ENCODE assay signal across 11 cellular contexts in genomic region chr5:139577689-139578347, GRCh38. TPM values are rescaled to one million over a fixed set of nuclear protein-coding genes. Genes with fewer than 3 reads are reported as not detected.
DNase-seq lines count a peak whose midpoint lies in the region; ATAC-seq and TF ChIP-seq lines count a peak whose summit lies in the region.
"Had no signal": no experiment of that assay in that cellular context is flagged by ENCODE, and none has a peak within 500 bp of the region (broad histone marks: within the 10 kb centered on the region; RNA-seq: fewer than 3 reads in every experiment).

No MANE protein-coding gene starts in this region.

- H3K9me3 ChIP-seq in skeletal muscle tissue (ENCODE audit: control insufficient read depth in 3 of 3, low read length in 3 of 3) = no peaks in the 10 kb centered on the region
- H3K9me3 ChIP-seq: transverse colon had no signal

- ATAC-seq in activated CD8-positive, alpha-beta memory T cell treated with anti-CD3 and anti-CD28 coated beads, Interleukin-2, amount 10 ng/mL, durations not matched to agents 7 days and 5 days = no peak
- no peak for ATAC-seq in GM21447 (IDR thresholded peaks at IDR 0.05; ENCODE audit: unreplicated experiment)

- H3K27ac Mint-ChIP-seq in activated CD8-positive, alpha-beta memory T cell treated with anti-CD3 and anti-CD28 coated beads, Interleukin-2, amount 10 ng/mL, durations not matched to agents 7 days and 5 days = peak overlapping the region; percentile 85
- peak overlapping the region; percentile 49 for H3K27ac Mint-ChIP-seq in chondrocyte (ENCODE audit: unreplicated experiment)

- no peak for DNase-seq in activated CD8-positive, alpha-beta memory T cell treated with anti-CD3 and anti-CD28 coated beads, Interleukin-2, amount 10 ng/mL, durations not matched to agents 7 days and 5 days
- DNase-seq in activated CD8-positive, alpha-beta memory T cell treated with anti-CD3 and anti-CD28 coated beads for 24 hours = no peak
- DNase-seq in NCI-H446 treated with DMSO at 0.1 percent for 48 hours (lab: John Stamatoyannopoulos, UW) (peak; percentile 74), chondrocyte (ENCODE audit: low spot score) (no peak), DMS53 treated with DMSO at 0.1 percent for 48 hours (lab: John Stamatoyannopoulos, UW; ENCODE audit: unreplicated experiment) (no peak), NCI-H748 treated with DMSO at 0.1 percent for 48 hours (lab: John Stamatoyannopoulos, UW) (no peak)
- DNase-seq: activated CD4-positive, alpha-beta T cell treated with anti-CD3 and anti-CD28 coated beads, Interleukin-2, amount 50 U/mL, for 4 hours; hypothalamus; transverse colon had no signal

- peak overlapping the region; percentile 3 for H3K27ac ChIP-seq in skeletal muscle tissue (ENCODE audit: low read depth, low read length)

- TF ChIP-seq CTCF in chondrocyte (IDR thresholded peaks at IDR 0.05) = no peak

- H3K9me3 Mint-ChIP-seq in activated CD8-positive, alpha-beta memory T cell treated with anti-CD3 and anti-CD28 coated beads, Interleukin-2, amount 10 ng/mL, durations not matched to agents 7 days and 5 days (ENCODE audit: low read depth) = no peaks in the 10 kb centered on the region
- no peaks in the 10 kb centered on the region for H3K9me3 Mint-ChIP-seq in chondrocyte (ENCODE audit: low read depth)

- peaks cover 24 to 32% (median 25%) of the 10 kb centered on the region in 3 donors for H3K4me1 ChIP-seq in skeletal muscle tissue (ENCODE audit: control insufficient read depth in 3 of 3, insufficient read depth in 3 of 3, low read length in 3 of 3)

- H3K4me3 ChIP-seq in skeletal muscle tissue (ENCODE audit: low read length in 3 of 3) = no peak overlapping the region
- H3K4me3 ChIP-seq: transverse colon had no signal

- H3K27me3 Mint-ChIP-seq in activated CD8-positive, alpha-beta memory T cell treated with anti-CD3 and anti-CD28 coated beads, Interleukin-2, amount 10 ng/mL, durations not matched to agents 7 days and 5 days = no peaks in the 10 kb centered on the region
- H3K27me3 Mint-ChIP-seq in chondrocyte (ENCODE audit: low read depth) = no peaks in the 10 kb centered on the region

- no peaks in the 10 kb centered on the region for H3K27me3 ChIP-seq in skeletal muscle tissue (ENCODE audit: control insufficient read depth in 3 of 3, insufficient read depth in 3 of 3, low read length in 3 of 3)
- H3K27me3 ChIP-seq: transverse colon had no signal

- CTCF ChIA-PET in activated CD8-positive, alpha-beta memory T cell treated with anti-CD3 and anti-CD28 coated beads, Interleukin-2, amount 10 ng/mL, durations not matched to agents 7 days and 5 days (lab: Charles Lee) = interaction anchor here (0.6 to 2.0 kb wide), 7 partner anchors 8 to 1111 kb away, joined by 3 to 7 read pairs (median 3); no protein-coding TSS in a partner anchor

- H3K4me3 Mint-ChIP-seq in activated CD8-positive, alpha-beta memory T cell treated with anti-CD3 and anti-CD28 coated beads, Interleukin-2, amount 10 ng/mL, durations not matched to agents 7 days and 5 days = peak overlapping the region; percentile 28
- H3K4me3 Mint-ChIP-seq in chondrocyte (ENCODE audit: unreplicated experiment) = no peak overlapping the region

- peaks cover 21% of the 10 kb centered on the region for H3K36me3 Mint-ChIP-seq in activated CD8-positive, alpha-beta memory T cell treated with anti-CD3 and anti-CD28 coated beads, Interleukin-2, amount 10 ng/mL, durations not matched to agents 7 days and 5 days
- no peaks in the 10 kb centered on the region for H3K36me3 Mint-ChIP-seq in chondrocyte (ENCODE audit: low read depth)

- peak overlapping the region in 2 of 3 donors; percentile 36 to 41 for H3K9ac ChIP-seq in skeletal muscle tissue (ENCODE audit: low read depth in 1 of 3, low read length in 3 of 3)

- H3K36me3 ChIP-seq in skeletal muscle tissue (ENCODE audit: control insufficient read depth in 3 of 3, insufficient read depth in 3 of 3, low read length in 3 of 3) = peaks cover 0 to 3% (median 0%) of the 10 kb centered on the region in 3 donors
- H3K36me3 ChIP-seq: transverse colon had no signal

- H3K4me1 Mint-ChIP-seq in activated CD8-positive, alpha-beta memory T cell treated with anti-CD3 and anti-CD28 coated beads, Interleukin-2, amount 10 ng/mL, durations not matched to agents 7 days and 5 days = peaks cover 52% of the 10 kb centered on the region
- H3K4me1 Mint-ChIP-seq in chondrocyte (ENCODE audit: low read depth) = peaks cover 42% of the 10 kb centered on the region

RNA-seq across cellular contexts. Expression of gene UBE2D2, which starts 16.7 kb away (rescaled TPM):
- total RNA-seq in activated CD8-positive, alpha-beta memory T cell treated with anti-CD3 and anti-CD28 coated beads, Interleukin-2, amount 10 ng/mL, durations not matched to agents 7 days and 5 days = 100 to 1,000 TPM; 201 to 244 TPM
- total RNA-seq in chondrocyte (110 to 129 TPM (median 117 TPM) in 3 replicates), skeletal muscle tissue (81.9 TPM)
